1 cellular context compared by ENCODE assay signal in genomic region chr7:45112648-45113047, GRCh38.
TF ChIP-seq lines count a peak whose summit lies in the region.

No MANE protein-coding gene starts in this region.

TF ChIP-seq in GM23338, 12 proteins besides CTCF, POLR2A, EP300 and RAD21 (continued from another document):
- no peak for TF ChIP-seq ZNF462 (CRISPR knock-in tag; IDR thresholded peaks at IDR 0.05)
- no peak for TF ChIP-seq EZH2 (IDR thresholded peaks at IDR 0.05; ENCODE audit: low read depth, unreplicated experiment)
